In genomic region chr5:132674671-132675506, GRCh38 we compare ENCODE assay signal across 9 cellular contexts. TPM values are rescaled to one million over a fixed set of nuclear protein-coding genes. Genes with fewer than 3 reads are reported as not detected.
DNase-seq lines count a peak whose midpoint lies in the region; ATAC-seq, FAIRE-seq and TF ChIP-seq lines count a peak whose summit lies in the region.
"Had no signal": no experiment of that assay in that cellular context is flagged by ENCODE, and none has a peak within 500 bp of the region (broad histone marks: within the 10 kb centered on the region; RNA-seq: fewer than 3 reads in every experiment).

No MANE protein-coding gene starts in this region.

- no peak for FAIRE-seq in H54 (lab: Jason Lieb, UNC)
- FAIRE-seq: A204.1 had no signal

- no peak overlapping the region for H3K4me3 ChIP-seq in endodermal cell (ENCODE audit: low read length)

- H3K9me3 Mint-ChIP-seq in endodermal cell: no peaks in the 10 kb centered on the region
- H3K9me3 Mint-ChIP-seq in naive thymus-derived CD8-positive, alpha-beta T cell: no peaks in the 10 kb centered on the region

- TF ChIP-seq POLR2A in H54 (IDR thresholded peaks at IDR 0.05; ENCODE audit: low read depth, low read length): no peak

- peaks cover 21% of the 10 kb centered on the region for H3K4me1 Mint-ChIP-seq in endodermal cell
- peaks cover 0 to 8% (median 0%) of the 10 kb centered on the region in 4 donors for H3K4me1 Mint-ChIP-seq in naive thymus-derived CD8-positive, alpha-beta T cell

- H3K4me1 ChIP-seq in endodermal cell (ENCODE audit: control insufficient read depth, insufficient read depth, low read length): peaks cover 6% of the 10 kb centered on the region

- H3K9me3 ChIP-seq in endodermal cell (ENCODE audit: control insufficient read depth, low read length): no peaks in the 10 kb centered on the region

- no peaks in the 10 kb centered on the region for H3K27me3 Mint-ChIP-seq in endodermal cell (ENCODE audit: insufficient read depth)
- H3K27me3 Mint-ChIP-seq in naive thymus-derived CD8-positive, alpha-beta T cell: no peaks in the 10 kb centered on the region

- POLR2A ChIA-PET in naive thymus-derived CD8-positive, alpha-beta T cell (lab: Charles Lee): no interaction called here

- H3K27ac Mint-ChIP-seq in endodermal cell: no peak overlapping the region
- peak overlapping the region in 3 of 10 donors; percentile 2 to 66 (median 4) for H3K27ac Mint-ChIP-seq in naive thymus-derived CD8-positive, alpha-beta T cell

- no peak overlapping the region for H3K9ac ChIP-seq in endodermal cell (ENCODE audit: extremely low read depth, low read length, poor library complexity, severe bottlenecking)

- no peaks in the 10 kb centered on the region for H3K27me3 ChIP-seq in endodermal cell (ENCODE audit: control insufficient read depth, insufficient read depth, low read length, poor library complexity, severe bottlenecking)

- WGBS in endodermal cell (ENCODE audit: insufficient coverage in 1 of 2, insufficient read length in 1 of 2), 2 experiments: 83 to 94% methylated on average over 8 to 13 of the region's 13 CpGs

- H3K27ac ChIP-seq in endodermal cell (ENCODE audit: low read depth, low read length): no peak overlapping the region

- no peak overlapping the region for H3K4me3 Mint-ChIP-seq in endodermal cell
- peak overlapping the region in 2 of 10 donors; percentile 2 to 63 for H3K4me3 Mint-ChIP-seq in naive thymus-derived CD8-positive, alpha-beta T cell

- no peaks in the 10 kb centered on the region for H3K36me3 Mint-ChIP-seq in endodermal cell (ENCODE audit: low read depth)
- H3K36me3 Mint-ChIP-seq in naive thymus-derived CD8-positive, alpha-beta T cell: no peaks in the 10 kb centered on the region

- H3K36me3 ChIP-seq in endodermal cell (ENCODE audit: control insufficient read depth, insufficient read depth, low read length): no peaks in the 10 kb centered on the region

- ATAC-seq in naive thymus-derived CD8-positive, alpha-beta T cell: no peak

- TF ChIP-seq CTCF in endodermal cell (conservative IDR thresholded peaks at IDR 0.05): no peak

- peak; percentile 16 for DNase-seq in DMS53 (lab: John Stamatoyannopoulos, UW)
- DNase-seq in DMS53 treated with DMSO at 0.1 percent for 48 hours (lab: John Stamatoyannopoulos, UW; ENCODE audit: unreplicated experiment): no peak
- peak; percentile 78 for DNase-seq in H54 (ENCODE audit: insufficient read length, low spot score)
- DNase-seq in LoVo (ENCODE audit: low spot score): peak; percentile 23
- DNase-seq in endodermal cell: peak; percentile 38
- peak; percentile 76 for DNase-seq in smooth muscle cell of the brain vasculature (ENCODE audit: low read depth, low spot score)
- DNase-seq in NK-92 treated with Interleukin-12 subunit alpha and Interleukin-12 subunit beta, amount 100 ng/mL, for 24 hours (lab: John Stamatoyannopoulos, UW): no peak
- no peak for DNase-seq in naive thymus-derived CD8-positive, alpha-beta T cell

RNA-seq across cellular contexts. Expression of gene IL4, which starts 1.1 kb away (rescaled TPM):
- total RNA-seq in endodermal cell: not detected
- polyA plus RNA-seq in endodermal cell (2013, experiment 1 of 2): not detected
- not detected for polyA plus RNA-seq in endodermal cell (2013, experiment 2 of 2)
- total RNA-seq in naive thymus-derived CD8-positive, alpha-beta T cell: not detected
- polyA plus RNA-seq in naive thymus-derived CD8-positive, alpha-beta T cell: not detected

RNA-seq across cellular contexts. Expression of gene IL13, which starts 16.9 kb away (rescaled TPM):
- not detected for total RNA-seq in endodermal cell
- polyA plus RNA-seq in endodermal cell (2013, experiment 1 of 2): not detected
- polyA plus RNA-seq in endodermal cell (2013, experiment 2 of 2): not detected
- total RNA-seq in naive thymus-derived CD8-positive, alpha-beta T cell: under 1 TPM in 1 of 2 experiments, not detected in 1; 0.31 TPM
- not detected for polyA plus RNA-seq in naive thymus-derived CD8-positive, alpha-beta T cell

Comparison
In these comparisons a context has a peak if more than half of its experiments do, and no peak if none do; other contexts are left out.
1. DNase-seq: peak in DMS53 (single experiment), H54 (single experiment), LoVo (single experiment), endodermal cell (single experiment) and smooth muscle cell of the brain vasculature (single experiment); none in DMS53 treated with DMSO at 0.1 percent for 48 hours (single experiment), NK-92 treated with Interleukin-12 subunit alpha and Interleukin-12 subunit beta, amount 100 ng/mL, for 24 hours (single experiment) and naive thymus-derived CD8-positive, alpha-beta T cell (0 of 10).